ENCODE assay signal across 9 cellular contexts in genomic region chr9:94870793-94871558, GRCh38.
A peak's percentile ranks its signal among the peaks of the same experiment; 100 is the strongest.
DNase-seq lines count a peak whose midpoint lies in the region; ATAC-seq, FAIRE-seq and TF ChIP-seq lines count a peak whose summit lies in the region.
"Had no signal": no experiment of that assay in that cellular context is flagged by ENCODE, and none has a peak within 500 bp of the region (broad histone marks: within the 10 kb centered on the region; RNA-seq: fewer than 3 reads in every experiment).

No MANE protein-coding gene starts in this region.

- ATAC-seq in CD4-positive, CD25-positive, alpha-beta regulatory T cell (ENCODE audit: low read depth in 2 of 2) = peak; percentile 93 to 95
- ATAC-seq in naive thymus-derived CD4-positive, alpha-beta T cell = peak; percentile 95
- no peak for ATAC-seq in GM21526 (IDR thresholded peaks at IDR 0.05; ENCODE audit: low FRiP score, unreplicated experiment)

- no peaks in the 10 kb centered on the region for H3K27me3 ChIP-seq in CD4-positive, CD25-positive, alpha-beta regulatory T cell (ENCODE audit: control insufficient read depth, insufficient read depth, low read length)
- H3K27me3 ChIP-seq in astrocyte (ENCODE audit: insufficient read depth, low read length) = no peaks in the 10 kb centered on the region
- H3K27me3 ChIP-seq in naive thymus-derived CD4-positive, alpha-beta T cell (ENCODE audit: control insufficient read depth in 2 of 2, insufficient read depth in 2 of 2, low read length in 2 of 2) = no peaks in the 10 kb centered on the region
- no peaks in the 10 kb centered on the region for H3K27me3 ChIP-seq in adrenal gland
- H3K27me3 ChIP-seq: ovary had no signal

- no peak for TF ChIP-seq POLR2A in NB4 (IDR thresholded peaks at IDR 0.05; ENCODE audit: extremely low read depth, insufficient read length)
- no peak for TF ChIP-seq POLR2A in adrenal gland (IDR thresholded peaks at IDR 0.05)

- H3K36me3 Mint-ChIP-seq in CD4-positive, CD25-positive, alpha-beta regulatory T cell = peaks cover 6% of the 10 kb centered on the region
- H3K36me3 Mint-ChIP-seq in astrocyte (ENCODE audit: low read depth, unreplicated experiment) = peaks cover 2% of the 10 kb centered on the region
- H3K36me3 Mint-ChIP-seq in naive thymus-derived CD4-positive, alpha-beta T cell = peaks cover 0 to 12% (median 5%) of the 10 kb centered on the region in 5 donors

- H3K9me3 ChIP-seq in CD4-positive, CD25-positive, alpha-beta regulatory T cell (ENCODE audit: control insufficient read depth in 2 of 2, low read length in 2 of 2) = no peaks in the 10 kb centered on the region
- H3K9me3 ChIP-seq in astrocyte (ENCODE audit: insufficient read depth, low read depth, low read length) (no peaks in the 10 kb centered on the region), adrenal gland (replicated peaks in 1 of 3) (peaks cover 0 to 3% (median 0%) of the 10 kb centered on the region in 3 donors)
- H3K9me3 ChIP-seq in naive thymus-derived CD4-positive, alpha-beta T cell (ENCODE audit: control insufficient read depth in 2 of 3, low read length in 3 of 3) = no peaks in the 10 kb centered on the region
- H3K9me3 ChIP-seq: ovary had no signal

- no peaks in the 10 kb centered on the region for H4K20me1 ChIP-seq in astrocyte (ENCODE audit: insufficient read depth, low read length)

- peak; percentile 43 to 84 (median 74) for DNase-seq in CD4-positive, CD25-positive, alpha-beta regulatory T cell
- DNase-seq in NB4 (ENCODE audit: low read depth) (peak; percentile 11), astrocyte (ENCODE audit: low read depth) (peak; percentile 90), C1 segment of cervical spinal cord (lab: John Stamatoyannopoulos, UW) (no peak), UCSD-AML1 (lab: John Stamatoyannopoulos, UW; ENCODE audit: unreplicated experiment) (no peak), adrenal gland (no peak)
- DNase-seq in naive thymus-derived CD4-positive, alpha-beta T cell = peak in 7 of 9 donors; percentile 77 to 89 (median 87)
- DNase-seq: ovary had no signal

- no peak overlapping the region for H3K4me2 ChIP-seq in astrocyte (ENCODE audit: low read length)

- peaks cover 16% of the 10 kb centered on the region for H3K4me1 ChIP-seq in CD4-positive, CD25-positive, alpha-beta regulatory T cell (ENCODE audit: control insufficient read depth, insufficient read depth, low read length, poor library complexity, severe bottlenecking)
- H3K4me1 ChIP-seq in astrocyte (ENCODE audit: insufficient read depth, low read length) = peaks cover 74% of the 10 kb centered on the region
- H3K4me1 ChIP-seq in naive thymus-derived CD4-positive, alpha-beta T cell (ENCODE audit: control insufficient read depth in 2 of 2, insufficient read depth in 2 of 2, low read length in 2 of 2) = peaks cover 17 to 24% of the 10 kb centered on the region in 2 donors
- H3K4me1 ChIP-seq in adrenal gland (replicated peaks in 1 of 2) = peaks cover 14 to 76% of the 10 kb centered on the region in 2 donors

- no peaks in the 10 kb centered on the region for H3K79me2 ChIP-seq in astrocyte (ENCODE audit: insufficient read depth, low read length)

- POLR2A ChIA-PET in naive thymus-derived CD4-positive, alpha-beta T cell (lab: Charles Lee) = interaction anchor here (1.0 kb wide), 1 partner anchor 10 kb away, joined by 5 read pairs; no protein-coding TSS in a partner anchor

- H3K9me3 Mint-ChIP-seq in CD4-positive, CD25-positive, alpha-beta regulatory T cell = peaks cover 0 to 5% (median 0%) of the 10 kb centered on the region in 7 donors
- no peaks in the 10 kb centered on the region for H3K9me3 Mint-ChIP-seq in astrocyte (ENCODE audit: unreplicated experiment)
- H3K9me3 Mint-ChIP-seq in naive thymus-derived CD4-positive, alpha-beta T cell = peaks cover 0 to 5% (median 1%) of the 10 kb centered on the region in 11 donors

- intact Hi-C loops in naive thymus-derived CD4-positive, alpha-beta T cell (cut with micrococcal nuclease) = loop anchor here (1.0 kb wide), 1 partner anchor 10 kb away; no protein-coding TSS in a partner anchor
- intact Hi-C loops in adrenal gland (cut with DNase I) = no loop called here

- H3K4me1 Mint-ChIP-seq in CD4-positive, CD25-positive, alpha-beta regulatory T cell = peaks cover 8 to 49% (median 25%) of the 10 kb centered on the region in 4 donors
- H3K4me1 Mint-ChIP-seq in astrocyte (ENCODE audit: low read depth, unreplicated experiment) = peaks cover 66% of the 10 kb centered on the region
- H3K4me1 Mint-ChIP-seq in naive thymus-derived CD4-positive, alpha-beta T cell = peaks cover 25 to 46% (median 32%) of the 10 kb centered on the region in 7 donors

- peak overlapping the region; percentile 89 to 98 (median 98) for H3K27ac Mint-ChIP-seq in CD4-positive, CD25-positive, alpha-beta regulatory T cell
- H3K27ac Mint-ChIP-seq in astrocyte (ENCODE audit: unreplicated experiment) = peak overlapping the region; percentile 66
- peak overlapping the region; percentile 80 to 99 (median 94) for H3K27ac Mint-ChIP-seq in naive thymus-derived CD4-positive, alpha-beta T cell

- H3K27ac ChIP-seq in CD4-positive, CD25-positive, alpha-beta regulatory T cell (ENCODE audit: insufficient read depth, low read length, poor library complexity, severe bottlenecking) = peak overlapping the region; percentile 63
- peak overlapping the region; percentile 98 for H3K27ac ChIP-seq in astrocyte (ENCODE audit: low read depth, low read length)
- H3K27ac ChIP-seq in naive thymus-derived CD4-positive, alpha-beta T cell (ENCODE audit: low read depth, low read length) = peak overlapping the region; percentile 34
- no peak overlapping the region for H3K27ac ChIP-seq in adrenal gland
- H3K27ac ChIP-seq: ovary had no signal

- peak; percentile 78 for FAIRE-seq in astrocyte (lab: Jason Lieb, UNC)

- H3K4me3 Mint-ChIP-seq in CD4-positive, CD25-positive, alpha-beta regulatory T cell = peak overlapping the region in 3 of 4 donors; percentile 64 to 85 (median 76)
- no peak overlapping the region for H3K4me3 Mint-ChIP-seq in astrocyte (ENCODE audit: unreplicated experiment)
- peak overlapping the region; percentile 55 to 86 (median 76) for H3K4me3 Mint-ChIP-seq in naive thymus-derived CD4-positive, alpha-beta T cell

- no peaks in the 10 kb centered on the region for H3K27me3 Mint-ChIP-seq in CD4-positive, CD25-positive, alpha-beta regulatory T cell
- H3K27me3 Mint-ChIP-seq in astrocyte (ENCODE audit: low read depth, unreplicated experiment) = no peaks in the 10 kb centered on the region
- peaks cover 0 to 8% (median 0%) of the 10 kb centered on the region in 5 donors for H3K27me3 Mint-ChIP-seq in naive thymus-derived CD4-positive, alpha-beta T cell

- H3K9ac ChIP-seq in astrocyte (ENCODE audit: low read length) = peak overlapping the region; percentile 0

- TF ChIP-seq CTCF in NB4 (IDR thresholded peaks at IDR 0.05; ENCODE audit: low read depth, low read length) (no peak), astrocyte (IDR thresholded peaks at IDR 0.05; ENCODE audit: insufficient read depth, low read depth, low read length) (no peak), adrenal gland (IDR thresholded peaks at IDR 0.05) (no peak)

- CTCF ChIA-PET in naive thymus-derived CD4-positive, alpha-beta T cell (lab: Charles Lee) = no interaction called here

- H3K4me3 ChIP-seq in CD4-positive, CD25-positive, alpha-beta regulatory T cell (ENCODE audit: low read depth, low read length) = peak overlapping the region; percentile 17
- H3K4me3 ChIP-seq in NB4 (ENCODE audit: low read depth, low read length) (no peak overlapping the region), astrocyte (ENCODE audit: insufficient read depth, low read depth, low read length) (no peak overlapping the region), adrenal gland (no peak overlapping the region)
- H3K4me3 ChIP-seq in naive thymus-derived CD4-positive, alpha-beta T cell (ENCODE audit: low read length) = no peak overlapping the region
- H3K4me3 ChIP-seq: ovary had no signal

- 91 to 97% (median 93%) methylated on average over 8 of the region's 8 CpGs for WGBS in adrenal gland, 4 donors

- H2AFZ ChIP-seq in astrocyte (ENCODE audit: low read depth, low read length) = no peak overlapping the region

- no peaks in the 10 kb centered on the region for H3K36me3 ChIP-seq in CD4-positive, CD25-positive, alpha-beta regulatory T cell (ENCODE audit: control insufficient read depth, insufficient read depth, low read length)
- H3K36me3 ChIP-seq in astrocyte (ENCODE audit: insufficient read depth, low read length) (no peaks in the 10 kb centered on the region), adrenal gland (replicated peaks in 1 of 2) (no peaks in the 10 kb centered on the region)
- no peaks in the 10 kb centered on the region for H3K36me3 ChIP-seq in naive thymus-derived CD4-positive, alpha-beta T cell (ENCODE audit: control insufficient read depth in 2 of 3, insufficient read depth in 3 of 3, low read length in 3 of 3)
- H3K36me3 ChIP-seq: ovary had no signal

Comparison
In these comparisons a context has a peak if more than half of its experiments do, and no peak if none do; other contexts are left out.
1. DNase-seq: peak in CD4-positive, CD25-positive, alpha-beta regulatory T cell (3 of 3), NB4 (single experiment), astrocyte (single experiment) and naive thymus-derived CD4-positive, alpha-beta T cell (7 of 9); none in C1 segment of cervical spinal cord (0 of 14), UCSD-AML1 (single experiment) and adrenal gland (0 of 7).
2. H3K27ac ChIP-seq: peak in CD4-positive, CD25-positive, alpha-beta regulatory T cell (single experiment), astrocyte (single experiment) and naive thymus-derived CD4-positive, alpha-beta T cell (single experiment); none in adrenal gland (0 of 5).
3. intact Hi-C loops: an anchor here in naive thymus-derived CD4-positive, alpha-beta T cell (1.0 kb wide); none called in adrenal gland.
4. Peak in every context shown above with its lines, with median percentiles within 50 percentile points of each other: H3K27ac Mint-ChIP-seq.